9 cellular contexts compared by ENCODE assay signal in genomic region chr2:54556659-54557121, GRCh38.
DNase-seq lines count a peak whose midpoint lies in the region; ATAC-seq and TF ChIP-seq lines count a peak whose summit lies in the region.
"Had no signal": no experiment of that assay in that cellular context is flagged by ENCODE, and none has a peak within 500 bp of the region (broad histone marks: within the 10 kb centered on the region; RNA-seq: fewer than 3 reads in every experiment).

No MANE protein-coding gene starts in this region.

- H3K27ac ChIP-seq in aorta (ENCODE audit: low read depth in 1 of 2, low read length in 2 of 2), result no peak overlapping the region

- 99 to 100% methylated on average over 1 of the region's 1 CpG for WGBS in aorta, 2 donors

- H3K4me3 ChIP-seq in fibroblast of pulmonary artery (replicated peaks; ENCODE audit: low read depth, low read length) (no peak overlapping the region), aorta (ENCODE audit: low read length in 2 of 2) (no peak overlapping the region)

- DNase-seq in EL (peak; percentile 81), fibroblast of pulmonary artery (ENCODE audit: low read depth) (peak; percentile 75), sciatic nerve (ENCODE audit: low spot score) (no peak), NCI-H2029 (lab: John Stamatoyannopoulos, UW) (no peak), aorta (no peak)
- no peak for DNase-seq in activated effector memory CD4-positive, alpha-beta T cell treated with anti-CD3 and anti-CD28 coated beads, Interleukin-2, amount 50 U/mL, for 16 hours
- DNase-seq: Karpas-422 had no signal

- no peaks in the 10 kb centered on the region for H3K36me3 ChIP-seq in aorta (ENCODE audit: control insufficient read depth in 1 of 2, insufficient read depth in 2 of 2, low read length in 1 of 2)

- ATAC-seq in SK-N-SH treated with all-trans-retinoic acid at 6 μM for 48 hours (no peak), sciatic nerve (peak; percentile 72), HG03469 (IDR thresholded peaks at IDR 0.05; ENCODE audit: unreplicated experiment) (no peak), aorta (ENCODE audit: low FRiP score) (no peak)

- no peaks in the 10 kb centered on the region for H3K9me3 ChIP-seq in aorta (ENCODE audit: control insufficient read depth, low read length)

- TF ChIP-seq CTCF in fibroblast of pulmonary artery (IDR thresholded peaks at IDR 0.05; ENCODE audit: low read length, missing control alignments), result no peak

- peaks cover 2% of the 10 kb centered on the region in 2 donors for H3K4me1 ChIP-seq in aorta (ENCODE audit: control insufficient read depth in 1 of 2, insufficient read depth in 2 of 2, low read length in 2 of 2)

- intact Hi-C loops in sciatic nerve (cut with DNase I), result no loop called here
- intact Hi-C loops in aorta (cut with DNase I), result no loop called here

- H3K27me3 ChIP-seq in aorta (ENCODE audit: control insufficient read depth in 1 of 2, insufficient read depth in 2 of 2, low read length in 1 of 2), result no peaks in the 10 kb centered on the region

TF ChIP-seq in SK-N-SH treated with all-trans-retinoic acid at 6 μM for 48 hours, 23 proteins besides CTCF, POLR2A, EP300 and RAD21:
- peak; percentile 65 for TF ChIP-seq ISL1 (CRISPR knock-in tag; IDR thresholded peaks at IDR 0.05)
- TF ChIP-seq BACH2 (CRISPR knock-in tag; IDR thresholded peaks at IDR 0.05; ENCODE audit: borderline replicate concordance), result no peak
TF ChIP-seq in SK-N-SH treated with all-trans-retinoic acid at 6 μM for 48 hours: peak in this region for 1.

Comparison
In these comparisons a context has a peak if more than half of its experiments do, and no peak if none do; other contexts are left out.
1. DNase-seq: peak in EL (single experiment) and fibroblast of pulmonary artery (single experiment); none in sciatic nerve (single experiment), NCI-H2029 (single experiment), activated effector memory CD4-positive, alpha-beta T cell treated with anti-CD3 and anti-CD28 coated beads, Interleukin-2, amount 50 U/mL, for 16 hours (single experiment) and aorta (0 of 2).